ENCODE assay signal across 15 cellular contexts in genomic region chr4:26369132-26370036, GRCh38. TPM values are rescaled to one million over a fixed set of nuclear protein-coding genes. Genes with fewer than 3 reads are reported as not detected.
DNase-seq lines count a peak whose midpoint lies in the region; ATAC-seq and TF ChIP-seq lines count a peak whose summit lies in the region.
"Had no signal": no experiment of that assay in that cellular context is flagged by ENCODE, and none has a peak within 500 bp of the region (broad histone marks: within the 10 kb centered on the region; RNA-seq: fewer than 3 reads in every experiment).

No MANE protein-coding gene starts in this region.

- no peak for ATAC-seq in GM21576 (IDR thresholded peaks at IDR 0.05; ENCODE audit: unreplicated experiment)
- ATAC-seq: activated CD8-positive, alpha-beta T cell treated with anti-CD3 and anti-CD28 coated beads, Interleukin-2, amount 10 ng/mL, durations not matched to agents 7 days and 5 days; effector memory CD8-positive, alpha-beta T cell; left ventricle myocardium superior; stimulated activated naive B cell treated with anti-CD40 and anti-IgM and Interleukin-4, amounts not matched to agents 10 μg/mL and 1 μg/mL and 100 μg/mL, for 72 hours had no signal

- no peak overlapping the region for H3K4me3 ChIP-seq in AG04450 (ENCODE audit: low read depth, low read length)
- H3K4me3 ChIP-seq in HUES6 (ENCODE audit: low read depth, low read length): no peak overlapping the region
- peak overlapping the region in 1 of 59 donors; percentile 15 for H3K4me3 ChIP-seq in dorsolateral prefrontal cortex
- H3K4me3 ChIP-seq in Peyer's patch: no peak overlapping the region

- POLR2A ChIA-PET in AG04450 (lab: Yijun Ruan, JAX): interaction anchor here (0.5 to 0.6 kb wide), 2 partner anchors 42 to 1544 kb away, joined by 3 to 14 read pairs; no protein-coding TSS in a partner anchor

- H3K4me1 Mint-ChIP-seq in nephron: peaks cover 44% of the 10 kb centered on the region

- H3K36me3 Mint-ChIP-seq in nephron (ENCODE audit: low read depth): peaks cover 8% of the 10 kb centered on the region

- intact Hi-C loops in dorsolateral prefrontal cortex (cut with DNase I): no loop called here

- no peaks in the 10 kb centered on the region for H3K27me3 ChIP-seq in AG04450 (ENCODE audit: control insufficient read depth, insufficient read depth, low read length)
- no peaks in the 10 kb centered on the region for H3K27me3 ChIP-seq in HUES6 (ENCODE audit: control insufficient read depth, insufficient read depth, low read length)
- no peaks in the 10 kb centered on the region for H3K27me3 ChIP-seq in dorsolateral prefrontal cortex
- no peaks in the 10 kb centered on the region for H3K27me3 ChIP-seq in Peyer's patch

- no peak for TF ChIP-seq POLR2A in Peyer's patch (IDR thresholded peaks at IDR 0.05)

- peaks cover 33% of the 10 kb centered on the region for H3K4me1 ChIP-seq in HUES6 (ENCODE audit: control insufficient read depth, insufficient read depth, low read length)
- H3K4me1 ChIP-seq in Peyer's patch: peaks cover 0 to 12% (median 4%) of the 10 kb centered on the region in 4 donors

- H3K27me3 Mint-ChIP-seq in nephron (ENCODE audit: low read depth): no peaks in the 10 kb centered on the region
- H3K27me3 Mint-ChIP-seq: effector memory CD8-positive, alpha-beta T cell; stimulated activated naive B cell treated with anti-CD40 and anti-IgM and Interleukin-4, amounts not matched to agents 10 μg/mL and 1 μg/mL and 100 μg/mL, for 72 hours had no signal

- H3K36me3 ChIP-seq in HUES6 (ENCODE audit: control insufficient read depth, insufficient read depth, low read length): peaks cover 3% of the 10 kb centered on the region; the same call in 1 of the 2 replicates
- no peaks in the 10 kb centered on the region for H3K36me3 ChIP-seq in Peyer's patch

- peak overlapping the region; percentile 33 for H3K27ac ChIP-seq in AG04450 (ENCODE audit: low read depth, low read length)
- H3K27ac ChIP-seq in HUES6 (ENCODE audit: low read depth, low read length): peak overlapping the region; percentile 37; the same call in 1 of the 2 replicates
- H3K27ac ChIP-seq in dorsolateral prefrontal cortex: peak overlapping the region; percentile 24 to 92 (median 71)
- H3K27ac ChIP-seq in Peyer's patch: no peak overlapping the region

- peak overlapping the region in 1 of 3 experiments; percentile 0 for H3K4me3 Mint-ChIP-seq in nephron
- H3K4me3 Mint-ChIP-seq: activated CD8-positive, alpha-beta T cell treated with anti-CD3 and anti-CD28 coated beads, Interleukin-2, amount 10 ng/mL, durations not matched to agents 7 days and 5 days; effector memory CD8-positive, alpha-beta T cell; natural killer cell treated with Interleukin-12 subunit alpha and Interleukin-12 subunit beta and Interleukin-15 and Interleukin-18, amount 100 ng/mL, for 72 hours; stimulated activated naive B cell treated with anti-CD40 and anti-IgM and Interleukin-4, amounts not matched to agents 10 μg/mL and 1 μg/mL and 100 μg/mL, for 72 hours had no signal

- H3K9me3 Mint-ChIP-seq in nephron: no peaks in the 10 kb centered on the region
- H3K9me3 Mint-ChIP-seq: effector memory CD8-positive, alpha-beta T cell; natural killer cell treated with Interleukin-12 subunit alpha and Interleukin-12 subunit beta and Interleukin-15 and Interleukin-18, amount 100 ng/mL, for 72 hours; stimulated activated naive B cell treated with anti-CD40 and anti-IgM and Interleukin-4, amounts not matched to agents 10 μg/mL and 1 μg/mL and 100 μg/mL, for 72 hours had no signal

- CTCF ChIA-PET in AG04450 (lab: Charles Lee): interaction anchor here (3.3 kb wide), 1 partner anchor 40 kb away, joined by 15 read pairs; no protein-coding TSS in a partner anchor

- DNase-seq in AG04450 (ENCODE audit: low read depth, low spot score): no peak
- DNase-seq in dorsolateral prefrontal cortex: no peak
- DNase-seq in islet precursor cell: no peak
- DNase-seq in NCI-H1105 treated with DMSO at 0.1 percent for 48 hours (lab: John Stamatoyannopoulos, UW): no peak
- no peak for DNase-seq in Peyer's patch
- DNase-seq: activated CD8-positive, alpha-beta T cell treated with anti-CD3 and anti-CD28 coated beads, Interleukin-2, amount 10 ng/mL, durations not matched to agents 7 days and 5 days; effector memory CD8-positive, alpha-beta T cell; foreskin fibroblast; left ventricle myocardium superior; NCI-H526 treated with DMSO at 0.1 percent for 48 hours; stimulated activated naive B cell treated with anti-CD40 and anti-IgM and Interleukin-4, amounts not matched to agents 10 μg/mL and 1 μg/mL and 100 μg/mL, for 72 hours had no signal

- H3K27ac Mint-ChIP-seq in nephron: peak overlapping the region; percentile 87 to 89 (median 88)
- H3K27ac Mint-ChIP-seq: activated CD8-positive, alpha-beta T cell treated with anti-CD3 and anti-CD28 coated beads, Interleukin-2, amount 10 ng/mL, durations not matched to agents 7 days and 5 days; effector memory CD8-positive, alpha-beta T cell; natural killer cell treated with Interleukin-12 subunit alpha and Interleukin-12 subunit beta and Interleukin-15 and Interleukin-18, amount 100 ng/mL, for 72 hours; stimulated activated naive B cell treated with anti-CD40 and anti-IgM and Interleukin-4, amounts not matched to agents 10 μg/mL and 1 μg/mL and 100 μg/mL, for 72 hours had no signal

- TF ChIP-seq CTCF in AG04450 (IDR thresholded peaks at IDR 0.05; ENCODE audit: low read depth, low read length) (no peak), dorsolateral prefrontal cortex (IDR thresholded peaks at IDR 0.05 in 54 of 56, conservative IDR thresholded peaks at IDR 0.05 in 2 of 56; ENCODE audit: low read depth in 1 of 56, partially characterized antibody in 56 of 56) (no peak), nephron (IDR thresholded peaks at IDR 0.05; ENCODE audit: unreplicated experiment in 3 of 3) (no peak), Peyer's patch (IDR thresholded peaks at IDR 0.05) (no peak)

- no peak overlapping the region for H3K9ac ChIP-seq in HUES6 (ENCODE audit: low read length)

- no peaks in the 10 kb centered on the region for H3K9me3 ChIP-seq in AG04450 (ENCODE audit: control insufficient read depth, insufficient read depth, low read length)
- no peaks in the 10 kb centered on the region for H3K9me3 ChIP-seq in HUES6 (ENCODE audit: control insufficient read depth, insufficient read depth, low read depth, low read length)
- H3K9me3 ChIP-seq in Peyer's patch: no peaks in the 10 kb centered on the region

RNA-seq across cellular contexts. Expression of gene RBPJ, which starts 48.6 kb away (rescaled TPM):
- polyA plus RNA-seq in AG04450 (2011; rRNA removed): 169 and 218 TPM in 2 replicates
- 154 and 183 TPM in 2 replicates for polyA minus RNA-seq in AG04450 (2011; rRNA and poly(A)+ RNA removed)
- 100 to 1,000 TPM in 35 of 120 experiments, 10 to 100 TPM in 85; 61.1 to 192 (median 89.2) TPM for total RNA-seq in dorsolateral prefrontal cortex
- 100 to 1,000 TPM in 1 of 4 donors, 10 to 100 TPM in 3; 27.6 to 105 (median 42.8) TPM for total RNA-seq in Peyer's patch

Comparison
In these comparisons a context has a peak if more than half of its experiments do, and no peak if none do; other contexts are left out.
1. H3K27ac ChIP-seq: peak in AG04450 (single experiment), HUES6 (single experiment) and dorsolateral prefrontal cortex (59 of 59); none in Peyer's patch (0 of 4).